Comparison of ENCODE assay signal across 1 cellular context in the genomic region with DNA sequence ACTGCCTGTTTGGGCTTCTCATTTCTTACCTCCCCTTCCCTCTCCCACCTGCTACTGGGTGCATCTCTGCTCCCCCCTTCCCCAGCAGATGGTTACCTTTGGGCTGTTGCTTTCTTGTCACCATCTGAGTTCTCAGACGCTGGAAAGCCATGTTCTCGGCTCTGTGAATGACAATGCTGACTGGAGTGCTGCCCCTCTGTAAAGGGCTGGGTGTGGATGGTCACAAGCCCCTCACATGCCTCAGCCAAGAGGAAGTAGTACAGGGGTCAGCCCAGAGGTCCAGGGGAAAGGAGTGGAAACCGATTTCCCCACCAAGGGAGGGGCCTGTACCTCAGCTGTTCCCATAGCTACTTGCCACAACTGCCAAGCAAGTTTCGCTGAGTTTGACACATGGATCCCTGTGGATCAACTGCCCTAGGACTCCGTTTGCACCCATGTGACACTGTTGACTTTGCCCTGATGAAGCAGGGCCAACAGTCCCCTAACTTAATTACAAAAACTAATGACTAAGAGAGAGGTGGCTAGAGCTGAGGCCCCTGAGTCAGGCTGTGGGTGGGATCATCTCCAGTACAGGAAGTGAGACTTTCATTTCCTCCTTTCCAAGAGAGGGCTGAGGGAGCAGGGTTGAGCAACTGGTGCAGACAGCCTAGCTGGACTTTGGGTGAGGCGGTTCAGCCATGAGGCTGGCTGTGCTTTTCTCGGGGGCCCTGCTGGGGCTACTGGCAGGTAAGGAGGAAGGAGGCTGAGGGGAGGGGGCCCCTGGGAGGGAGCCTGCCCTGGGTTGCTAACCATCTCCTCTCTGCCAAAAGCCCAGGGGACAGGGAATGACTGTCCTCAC.
TF ChIP-seq lines count a peak whose summit lies in the region.

A gene with protein sequence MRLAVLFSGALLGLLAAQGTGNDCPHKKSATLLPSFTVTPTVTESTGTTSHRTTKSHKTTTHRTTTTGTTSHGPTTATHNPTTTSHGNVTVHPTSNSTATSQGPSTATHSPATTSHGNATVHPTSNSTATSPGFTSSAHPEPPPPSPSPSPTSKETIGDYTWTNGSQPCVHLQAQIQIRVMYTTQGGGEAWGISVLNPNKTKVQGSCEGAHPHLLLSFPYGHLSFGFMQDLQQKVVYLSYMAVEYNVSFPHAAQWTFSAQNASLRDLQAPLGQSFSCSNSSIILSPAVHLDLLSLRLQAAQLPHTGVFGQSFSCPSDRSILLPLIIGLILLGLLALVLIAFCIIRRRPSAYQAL (plus strand): TSS at position 638 of the 838 bp plus-strand sequence. CDS start 40 bp downstream, at position 678.

TF ChIP-seq in GM12878, 131 proteins besides CTCF, POLR2A, EP300 and RAD21 (continued from another document and continues in another):
- TF ChIP-seq BRCA1 (IDR thresholded peaks at IDR 0.05; ENCODE audit: low read depth, low read length), result 0 out of 2 replicates have a peak, but pooled peaks have one; percentile 32
- TF ChIP-seq NFIC (IDR thresholded peaks at IDR 0.05; ENCODE audit: low read depth, low read length), result peak; percentile 82
- peak; percentile 68; the same call in 1 of the 2 replicates for TF ChIP-seq CREB1 (IDR thresholded peaks at IDR 0.05; ENCODE audit: low read depth)
- TF ChIP-seq FOXK2 (IDR thresholded peaks at IDR 0.05), result 0 out of 2 replicates have a peak, but pooled peaks have one; percentile 36
- TF ChIP-seq, protein P1, sequence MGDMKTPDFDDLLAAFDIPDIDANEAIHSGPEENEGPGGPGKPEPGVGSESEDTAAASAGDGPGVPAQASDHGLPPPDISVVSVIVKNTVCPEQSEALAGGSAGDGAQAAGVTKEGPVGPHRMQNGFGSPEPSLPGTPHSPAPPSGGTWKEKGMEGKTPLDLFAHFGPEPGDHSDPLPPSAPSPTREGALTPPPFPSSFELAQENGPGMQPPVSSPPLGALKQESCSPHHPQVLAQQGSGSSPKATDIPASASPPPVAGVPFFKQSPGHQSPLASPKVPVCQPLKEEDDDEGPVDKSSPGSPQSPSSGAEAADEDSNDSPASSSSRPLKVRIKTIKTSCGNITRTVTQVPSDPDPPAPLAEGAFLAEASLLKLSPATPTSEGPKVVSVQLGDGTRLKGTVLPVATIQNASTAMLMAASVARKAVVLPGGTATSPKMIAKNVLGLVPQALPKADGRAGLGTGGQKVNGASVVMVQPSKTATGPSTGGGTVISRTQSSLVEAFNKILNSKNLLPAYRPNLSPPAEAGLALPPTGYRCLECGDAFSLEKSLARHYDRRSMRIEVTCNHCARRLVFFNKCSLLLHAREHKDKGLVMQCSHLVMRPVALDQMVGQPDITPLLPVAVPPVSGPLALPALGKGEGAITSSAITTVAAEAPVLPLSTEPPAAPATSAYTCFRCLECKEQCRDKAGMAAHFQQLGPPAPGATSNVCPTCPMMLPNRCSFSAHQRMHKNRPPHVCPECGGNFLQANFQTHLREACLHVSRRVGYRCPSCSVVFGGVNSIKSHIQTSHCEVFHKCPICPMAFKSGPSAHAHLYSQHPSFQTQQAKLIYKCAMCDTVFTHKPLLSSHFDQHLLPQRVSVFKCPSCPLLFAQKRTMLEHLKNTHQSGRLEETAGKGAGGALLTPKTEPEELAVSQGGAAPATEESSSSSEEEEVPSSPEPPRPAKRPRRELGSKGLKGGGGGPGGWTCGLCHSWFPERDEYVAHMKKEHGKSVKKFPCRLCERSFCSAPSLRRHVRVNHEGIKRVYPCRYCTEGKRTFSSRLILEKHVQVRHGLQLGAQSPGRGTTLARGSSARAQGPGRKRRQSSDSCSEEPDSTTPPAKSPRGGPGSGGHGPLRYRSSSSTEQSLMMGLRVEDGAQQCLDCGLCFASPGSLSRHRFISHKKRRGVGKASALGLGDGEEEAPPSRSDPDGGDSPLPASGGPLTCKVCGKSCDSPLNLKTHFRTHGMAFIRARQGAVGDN (IDR thresholded peaks at IDR 0.05), result 0 out of 2 replicates have a peak, but pooled peaks have one; percentile 58
- TF ChIP-seq, protein P2, sequence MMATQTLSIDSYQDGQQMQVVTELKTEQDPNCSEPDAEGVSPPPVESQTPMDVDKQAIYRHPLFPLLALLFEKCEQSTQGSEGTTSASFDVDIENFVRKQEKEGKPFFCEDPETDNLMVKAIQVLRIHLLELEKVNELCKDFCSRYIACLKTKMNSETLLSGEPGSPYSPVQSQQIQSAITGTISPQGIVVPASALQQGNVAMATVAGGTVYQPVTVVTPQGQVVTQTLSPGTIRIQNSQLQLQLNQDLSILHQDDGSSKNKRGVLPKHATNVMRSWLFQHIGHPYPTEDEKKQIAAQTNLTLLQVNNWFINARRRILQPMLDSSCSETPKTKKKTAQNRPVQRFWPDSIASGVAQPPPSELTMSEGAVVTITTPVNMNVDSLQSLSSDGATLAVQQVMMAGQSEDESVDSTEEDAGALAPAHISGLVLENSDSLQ (IDR thresholded peaks at IDR 0.05), result no peak; the same call in 1 of the 2 replicates
- TF ChIP-seq IKZF2 (IDR thresholded peaks at IDR 0.05), result peak; percentile 68 to 76; a peak in 3 of 4 replicates
- no peak for TF ChIP-seq ZNF217 (IDR thresholded peaks at IDR 0.05)
- TF ChIP-seq, protein P3, sequence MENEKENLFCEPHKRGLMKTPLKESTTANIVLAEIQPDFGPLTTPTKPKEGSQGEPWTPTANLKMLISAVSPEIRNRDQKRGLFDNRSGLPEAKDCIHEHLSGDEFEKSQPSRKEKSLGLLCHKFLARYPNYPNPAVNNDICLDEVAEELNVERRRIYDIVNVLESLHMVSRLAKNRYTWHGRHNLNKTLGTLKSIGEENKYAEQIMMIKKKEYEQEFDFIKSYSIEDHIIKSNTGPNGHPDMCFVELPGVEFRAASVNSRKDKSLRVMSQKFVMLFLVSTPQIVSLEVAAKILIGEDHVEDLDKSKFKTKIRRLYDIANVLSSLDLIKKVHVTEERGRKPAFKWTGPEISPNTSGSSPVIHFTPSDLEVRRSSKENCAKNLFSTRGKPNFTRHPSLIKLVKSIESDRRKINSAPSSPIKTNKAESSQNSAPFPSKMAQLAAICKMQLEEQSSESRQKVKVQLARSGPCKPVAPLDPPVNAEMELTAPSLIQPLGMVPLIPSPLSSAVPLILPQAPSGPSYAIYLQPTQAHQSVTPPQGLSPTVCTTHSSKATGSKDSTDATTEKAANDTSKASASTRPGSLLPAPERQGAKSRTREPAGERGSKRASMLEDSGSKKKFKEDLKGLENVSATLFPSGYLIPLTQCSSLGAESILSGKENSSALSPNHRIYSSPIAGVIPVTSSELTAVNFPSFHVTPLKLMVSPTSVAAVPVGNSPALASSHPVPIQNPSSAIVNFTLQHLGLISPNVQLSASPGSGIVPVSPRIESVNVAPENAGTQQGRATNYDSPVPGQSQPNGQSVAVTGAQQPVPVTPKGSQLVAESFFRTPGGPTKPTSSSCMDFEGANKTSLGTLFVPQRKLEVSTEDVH (IDR thresholded peaks at IDR 0.05; ENCODE audit: low read depth, partially characterized antibody), result no peak
- TF ChIP-seq PAX8 (IDR thresholded peaks at IDR 0.05), result no peak
- TF ChIP-seq, protein P4, sequence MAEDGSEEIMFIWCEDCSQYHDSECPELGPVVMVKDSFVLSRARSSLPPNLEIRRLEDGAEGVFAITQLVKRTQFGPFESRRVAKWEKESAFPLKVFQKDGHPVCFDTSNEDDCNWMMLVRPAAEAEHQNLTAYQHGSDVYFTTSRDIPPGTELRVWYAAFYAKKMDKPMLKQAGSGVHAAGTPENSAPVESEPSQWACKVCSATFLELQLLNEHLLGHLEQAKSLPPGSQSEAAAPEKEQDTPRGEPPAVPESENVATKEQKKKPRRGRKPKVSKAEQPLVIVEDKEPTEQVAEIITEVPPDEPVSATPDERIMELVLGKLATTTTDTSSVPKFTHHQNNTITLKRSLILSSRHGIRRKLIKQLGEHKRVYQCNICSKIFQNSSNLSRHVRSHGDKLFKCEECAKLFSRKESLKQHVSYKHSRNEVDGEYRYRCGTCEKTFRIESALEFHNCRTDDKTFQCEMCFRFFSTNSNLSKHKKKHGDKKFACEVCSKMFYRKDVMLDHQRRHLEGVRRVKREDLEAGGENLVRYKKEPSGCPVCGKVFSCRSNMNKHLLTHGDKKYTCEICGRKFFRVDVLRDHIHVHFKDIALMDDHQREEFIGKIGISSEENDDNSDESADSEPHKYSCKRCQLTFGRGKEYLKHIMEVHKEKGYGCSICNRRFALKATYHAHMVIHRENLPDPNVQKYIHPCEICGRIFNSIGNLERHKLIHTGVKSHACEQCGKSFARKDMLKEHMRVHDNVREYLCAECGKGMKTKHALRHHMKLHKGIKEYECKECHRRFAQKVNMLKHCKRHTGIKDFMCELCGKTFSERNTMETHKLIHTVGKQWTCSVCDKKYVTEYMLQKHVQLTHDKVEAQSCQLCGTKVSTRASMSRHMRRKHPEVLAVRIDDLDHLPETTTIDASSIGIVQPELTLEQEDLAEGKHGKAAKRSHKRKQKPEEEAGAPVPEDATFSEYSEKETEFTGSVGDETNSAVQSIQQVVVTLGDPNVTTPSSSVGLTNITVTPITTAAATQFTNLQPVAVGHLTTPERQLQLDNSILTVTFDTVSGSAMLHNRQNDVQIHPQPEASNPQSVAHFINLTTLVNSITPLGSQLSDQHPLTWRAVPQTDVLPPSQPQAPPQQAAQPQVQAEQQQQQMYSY (CRISPR knock-in tag; IDR thresholded peaks at IDR 0.05), result no peak; the same call in 1 of the 2 replicates
- no peak for TF ChIP-seq NR2C2 (IDR thresholded peaks at IDR 0.05; ENCODE audit: borderline replicate concordance, control insufficient read depth, insufficient read length, low read depth)
- no peak; a peak in 2 of 4 replicates for TF ChIP-seq BHLHE40 (IDR thresholded peaks at IDR 0.05; ENCODE audit: borderline replicate concordance in 1 of 2, low read depth in 2 of 2, low read length in 1 of 2)
- no peak for TF ChIP-seq RFX5 (IDR thresholded peaks at IDR 0.05; ENCODE audit: low read depth, low read length)
- TF ChIP-seq POLR2AphosphoS2 (IDR thresholded peaks at IDR 0.05; ENCODE audit: low read depth, low read length), result peak; percentile 99
- TF ChIP-seq ZSCAN29 (IDR thresholded peaks at IDR 0.05), result no peak
- TF ChIP-seq ZNF622 (IDR thresholded peaks at IDR 0.05), result no peak
- no peak for TF ChIP-seq KAT2A (conservative IDR thresholded peaks at IDR 0.05; ENCODE audit: control insufficient read depth, low read depth, low read length)
- TF ChIP-seq, protein P5, sequence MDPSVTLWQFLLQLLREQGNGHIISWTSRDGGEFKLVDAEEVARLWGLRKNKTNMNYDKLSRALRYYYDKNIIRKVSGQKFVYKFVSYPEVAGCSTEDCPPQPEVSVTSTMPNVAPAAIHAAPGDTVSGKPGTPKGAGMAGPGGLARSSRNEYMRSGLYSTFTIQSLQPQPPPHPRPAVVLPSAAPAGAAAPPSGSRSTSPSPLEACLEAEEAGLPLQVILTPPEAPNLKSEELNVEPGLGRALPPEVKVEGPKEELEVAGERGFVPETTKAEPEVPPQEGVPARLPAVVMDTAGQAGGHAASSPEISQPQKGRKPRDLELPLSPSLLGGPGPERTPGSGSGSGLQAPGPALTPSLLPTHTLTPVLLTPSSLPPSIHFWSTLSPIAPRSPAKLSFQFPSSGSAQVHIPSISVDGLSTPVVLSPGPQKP (IDR thresholded peaks at IDR 0.05; ENCODE audit: low read depth, low read length), result no peak
- TF ChIP-seq ATF7 (IDR thresholded peaks at IDR 0.05; ENCODE audit: low read depth), result peak; percentile 41; the same call in 1 of the 2 replicates
- TF ChIP-seq STAT1 (conservative IDR thresholded peaks at IDR 0.05), result no peak
- TF ChIP-seq SREBF2 (IDR thresholded peaks at IDR 0.05; ENCODE audit: low read length), result no peak
- TF ChIP-seq RUNX3 (IDR thresholded peaks at IDR 0.05; ENCODE audit: low read length), result peak; percentile 49; the same call in 1 of the 2 replicates
- peak; percentile 98 for TF ChIP-seq SMAD5 (IDR thresholded peaks at IDR 0.05; ENCODE audit: low read depth)
- TF ChIP-seq HDAC2 (IDR thresholded peaks at IDR 0.05), result no peak
- TF ChIP-seq DPF2 (IDR thresholded peaks at IDR 0.05), result peak; percentile 88
- TF ChIP-seq MTA2 (IDR thresholded peaks at IDR 0.05; ENCODE audit: low read depth), result peak; percentile 78
- TF ChIP-seq, protein P6, sequence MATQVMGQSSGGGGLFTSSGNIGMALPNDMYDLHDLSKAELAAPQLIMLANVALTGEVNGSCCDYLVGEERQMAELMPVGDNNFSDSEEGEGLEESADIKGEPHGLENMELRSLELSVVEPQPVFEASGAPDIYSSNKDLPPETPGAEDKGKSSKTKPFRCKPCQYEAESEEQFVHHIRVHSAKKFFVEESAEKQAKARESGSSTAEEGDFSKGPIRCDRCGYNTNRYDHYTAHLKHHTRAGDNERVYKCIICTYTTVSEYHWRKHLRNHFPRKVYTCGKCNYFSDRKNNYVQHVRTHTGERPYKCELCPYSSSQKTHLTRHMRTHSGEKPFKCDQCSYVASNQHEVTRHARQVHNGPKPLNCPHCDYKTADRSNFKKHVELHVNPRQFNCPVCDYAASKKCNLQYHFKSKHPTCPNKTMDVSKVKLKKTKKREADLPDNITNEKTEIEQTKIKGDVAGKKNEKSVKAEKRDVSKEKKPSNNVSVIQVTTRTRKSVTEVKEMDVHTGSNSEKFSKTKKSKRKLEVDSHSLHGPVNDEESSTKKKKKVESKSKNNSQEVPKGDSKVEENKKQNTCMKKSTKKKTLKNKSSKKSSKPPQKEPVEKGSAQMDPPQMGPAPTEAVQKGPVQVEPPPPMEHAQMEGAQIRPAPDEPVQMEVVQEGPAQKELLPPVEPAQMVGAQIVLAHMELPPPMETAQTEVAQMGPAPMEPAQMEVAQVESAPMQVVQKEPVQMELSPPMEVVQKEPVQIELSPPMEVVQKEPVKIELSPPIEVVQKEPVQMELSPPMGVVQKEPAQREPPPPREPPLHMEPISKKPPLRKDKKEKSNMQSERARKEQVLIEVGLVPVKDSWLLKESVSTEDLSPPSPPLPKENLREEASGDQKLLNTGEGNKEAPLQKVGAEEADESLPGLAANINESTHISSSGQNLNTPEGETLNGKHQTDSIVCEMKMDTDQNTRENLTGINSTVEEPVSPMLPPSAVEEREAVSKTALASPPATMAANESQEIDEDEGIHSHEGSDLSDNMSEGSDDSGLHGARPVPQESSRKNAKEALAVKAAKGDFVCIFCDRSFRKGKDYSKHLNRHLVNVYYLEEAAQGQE (IDR thresholded peaks at IDR 0.05; ENCODE audit: low read depth, low read length), result no peak
- no peak for TF ChIP-seq NR2C1 (IDR thresholded peaks at IDR 0.05)
- TF ChIP-seq MXI1 (IDR thresholded peaks at IDR 0.05; ENCODE audit: low read depth, low read length), result peak; percentile 63; the same call in 1 of the 2 replicates
- TF ChIP-seq, protein P7, sequence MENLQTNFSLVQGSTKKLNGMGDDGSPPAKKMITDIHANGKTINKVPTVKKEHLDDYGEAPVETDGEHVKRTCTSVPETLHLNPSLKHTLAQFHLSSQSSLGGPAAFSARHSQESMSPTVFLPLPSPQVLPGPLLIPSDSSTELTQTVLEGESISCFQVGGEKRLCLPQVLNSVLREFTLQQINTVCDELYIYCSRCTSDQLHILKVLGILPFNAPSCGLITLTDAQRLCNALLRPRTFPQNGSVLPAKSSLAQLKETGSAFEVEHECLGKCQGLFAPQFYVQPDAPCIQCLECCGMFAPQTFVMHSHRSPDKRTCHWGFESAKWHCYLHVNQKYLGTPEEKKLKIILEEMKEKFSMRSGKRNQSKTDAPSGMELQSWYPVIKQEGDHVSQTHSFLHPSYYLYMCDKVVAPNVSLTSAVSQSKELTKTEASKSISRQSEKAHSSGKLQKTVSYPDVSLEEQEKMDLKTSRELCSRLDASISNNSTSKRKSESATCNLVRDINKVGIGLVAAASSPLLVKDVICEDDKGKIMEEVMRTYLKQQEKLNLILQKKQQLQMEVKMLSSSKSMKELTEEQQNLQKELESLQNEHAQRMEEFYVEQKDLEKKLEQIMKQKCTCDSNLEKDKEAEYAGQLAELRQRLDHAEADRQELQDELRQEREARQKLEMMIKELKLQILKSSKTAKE (IDR thresholded peaks at IDR 0.05; ENCODE audit: low read depth, poor library complexity, severe bottlenecking), result no peak
